In genomic region chrX:133645251-133645650, GRCh38 we compare ENCODE assay signal across 1 cellular context.
TF ChIP-seq lines count a peak whose summit lies in the region.

No MANE protein-coding gene starts in this region.

TF ChIP-seq in H1, 55 proteins besides CTCF, POLR2A, EP300 and RAD21:
- no peak for TF ChIP-seq RNF2 (IDR thresholded peaks at IDR 0.05; ENCODE audit: borderline replicate concordance, low read depth, low read length, missing control alignments, poor library complexity, severe bottlenecking)
- TF ChIP-seq NANOG (IDR thresholded peaks at IDR 0.05; ENCODE audit: insufficient read depth, low read depth, low read length, poor library complexity, severe bottlenecking) = no peak
- no peak for TF ChIP-seq BCL11A (IDR thresholded peaks at IDR 0.05; ENCODE audit: low read depth in 2 of 2, low read length in 2 of 2)
- TF ChIP-seq, protein P1, sequence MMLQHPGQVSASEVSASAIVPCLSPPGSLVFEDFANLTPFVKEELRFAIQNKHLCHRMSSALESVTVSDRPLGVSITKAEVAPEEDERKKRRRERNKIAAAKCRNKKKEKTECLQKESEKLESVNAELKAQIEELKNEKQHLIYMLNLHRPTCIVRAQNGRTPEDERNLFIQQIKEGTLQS (IDR thresholded peaks at IDR 0.05; ENCODE audit: insufficient read depth, low read depth, low read length) = no peak
- TF ChIP-seq KDM5A (IDR thresholded peaks at IDR 0.05; ENCODE audit: low read length) = no peak
- no peak for TF ChIP-seq CREB1 (IDR thresholded peaks at IDR 0.05)
- TF ChIP-seq PHF8 (conservative IDR thresholded peaks at IDR 0.05; ENCODE audit: low read depth, low read length) = no peak
- TF ChIP-seq CHD1 (IDR thresholded peaks at IDR 0.05; ENCODE audit: low read depth, low read length) = no peak
- TF ChIP-seq EZH2 (IDR thresholded peaks at IDR 0.05; ENCODE audit: low read depth, low read length, severe bottlenecking) = no peak
- TF ChIP-seq, protein P2, sequence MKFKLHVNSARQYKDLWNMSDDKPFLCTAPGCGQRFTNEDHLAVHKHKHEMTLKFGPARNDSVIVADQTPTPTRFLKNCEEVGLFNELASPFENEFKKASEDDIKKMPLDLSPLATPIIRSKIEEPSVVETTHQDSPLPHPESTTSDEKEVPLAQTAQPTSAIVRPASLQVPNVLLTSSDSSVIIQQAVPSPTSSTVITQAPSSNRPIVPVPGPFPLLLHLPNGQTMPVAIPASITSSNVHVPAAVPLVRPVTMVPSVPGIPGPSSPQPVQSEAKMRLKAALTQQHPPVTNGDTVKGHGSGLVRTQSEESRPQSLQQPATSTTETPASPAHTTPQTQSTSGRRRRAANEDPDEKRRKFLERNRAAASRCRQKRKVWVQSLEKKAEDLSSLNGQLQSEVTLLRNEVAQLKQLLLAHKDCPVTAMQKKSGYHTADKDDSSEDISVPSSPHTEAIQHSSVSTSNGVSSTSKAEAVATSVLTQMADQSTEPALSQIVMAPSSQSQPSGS (IDR thresholded peaks at IDR 0.05; ENCODE audit: low read length) = no peak
- no peak for TF ChIP-seq CBX5 (IDR thresholded peaks at IDR 0.05; ENCODE audit: low read depth, low read length)
TF ChIP-seq in H1: peak in this region for 0.
